ENCODE assay signal across 19 cellular contexts in the genomic region with DNA sequence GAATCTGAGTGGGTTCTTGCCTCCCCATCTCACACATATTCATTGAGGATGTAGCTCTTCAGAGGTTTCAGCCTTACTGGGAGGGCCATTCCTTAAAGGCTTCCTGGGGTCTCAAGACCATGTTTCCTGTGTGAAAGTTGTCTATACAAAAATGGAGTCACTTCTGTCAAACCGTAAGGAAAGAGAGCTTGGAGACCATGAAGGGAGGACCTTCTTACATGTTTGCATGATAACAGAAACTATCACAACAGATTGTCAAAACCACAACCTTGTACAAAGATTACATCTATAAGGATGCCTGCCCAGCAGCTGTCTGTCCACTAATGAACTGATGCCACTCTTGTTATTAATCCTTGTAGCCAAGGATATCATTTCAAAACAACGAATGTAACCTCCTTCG.
"Had no signal": no experiment of that assay in that cellular context is flagged by ENCODE, and none has a peak within 500 bp of the region (broad histone marks: within the 10 kb centered on the region; RNA-seq: fewer than 3 reads in every experiment).

No MANE protein-coding gene starts in this region.

- ATAC-seq: foreskin keratinocyte; gastroesophageal sphincter; heart left ventricle; left lobe of liver; natural killer cell treated with Interleukin-12 subunit alpha and Interleukin-12 subunit beta and Interleukin-15 and Interleukin-18, amount 100 ng/mL, for 72 hours; psoas muscle; right cardiac atrium; stimulated activated naive CD8-positive, alpha-beta T cell treated with anti-CD3 and anti-CD28 coated beads, Interleukin-15, amount 100 ng/mL, for 72 hours had no signal

- FAIRE-seq: kidney had no signal

- H3K4me3 Mint-ChIP-seq: memory B cell; naive B cell; natural killer cell treated with Interleukin-12 subunit alpha and Interleukin-12 subunit beta and Interleukin-15 and Interleukin-18, amount 100 ng/mL, for 72 hours; neural progenitor cell; stimulated activated naive CD8-positive, alpha-beta T cell treated with anti-CD3 and anti-CD28 coated beads, Interleukin-15, amount 100 ng/mL, for 72 hours had no signal

- H3K4me1 Mint-ChIP-seq: memory B cell; naive B cell; stimulated activated naive CD8-positive, alpha-beta T cell treated with anti-CD3 and anti-CD28 coated beads, Interleukin-15, amount 100 ng/mL, for 72 hours had no signal

- H3K27ac Mint-ChIP-seq: natural killer cell treated with Interleukin-12 subunit alpha and Interleukin-12 subunit beta and Interleukin-15 and Interleukin-18, amount 100 ng/mL, for 72 hours; neural progenitor cell had no signal

- DNase-seq: effector memory CD4-positive, alpha-beta T cell; foreskin keratinocyte; heart left ventricle; kidney; naive B cell; psoas muscle; right cardiac atrium; sigmoid colon; stimulated activated CD4-positive, alpha-beta T cell treated with anti-CD3 and anti-CD28 coated beads, Interleukin-15, amount 100 ng/mL, for 24 hours; stimulated activated CD4-positive, alpha-beta T cell treated with anti-CD3 and anti-CD28 coated beads, Interleukin-2, amount 100 ng/mL, for 48 hours; stimulated activated naive CD4-positive, alpha-beta T cell; stimulated activated naive CD8-positive, alpha-beta T cell treated with anti-CD3 and anti-CD28 coated beads, Interleukin-15, amount 100 ng/mL, for 72 hours; thyroid gland; trophoblast cell had no signal

- H3K27me3 Mint-ChIP-seq: memory B cell; naive B cell; natural killer cell treated with Interleukin-12 subunit alpha and Interleukin-12 subunit beta and Interleukin-15 and Interleukin-18, amount 100 ng/mL, for 72 hours; stimulated activated naive CD8-positive, alpha-beta T cell treated with anti-CD3 and anti-CD28 coated beads, Interleukin-15, amount 100 ng/mL, for 72 hours had no signal
